Comparison of ENCODE assay signal across 16 cellular contexts in the genomic region with DNA sequence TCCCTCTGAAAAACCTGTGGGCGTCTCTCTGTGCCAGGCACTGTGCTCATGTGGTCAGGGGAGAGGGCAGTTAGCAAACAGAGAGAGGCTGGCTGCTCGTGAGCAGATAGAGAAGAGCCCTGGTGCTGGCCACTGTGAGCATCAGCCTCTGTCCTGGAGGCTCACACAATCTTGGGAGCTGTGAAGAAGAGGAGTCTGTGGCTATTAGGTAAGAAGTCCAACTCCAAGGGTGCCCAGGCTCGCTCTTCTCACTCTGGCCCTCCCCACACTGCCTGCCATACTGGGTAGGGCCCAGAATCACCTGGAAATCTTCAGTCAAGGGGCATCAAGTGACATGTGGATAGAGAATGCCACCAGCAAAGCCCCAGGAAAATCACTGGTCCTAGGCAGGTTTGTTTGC. TPM values are rescaled to one million over a fixed set of nuclear protein-coding genes. Genes with fewer than 3 reads are reported as not detected.
"Had no signal": no experiment of that assay in that cellular context is flagged by ENCODE, and none has a peak within 500 bp of the region (broad histone marks: within the 10 kb centered on the region; RNA-seq: fewer than 3 reads in every experiment).

No MANE protein-coding gene starts in this region.

- H3K4me3 Mint-ChIP-seq: activated CD4-positive, alpha-beta T cell treated with anti-CD3 and anti-CD28 coated beads, Interleukin-2, amount 10 ng/mL, durations not matched to agents 7 days and 5 days; activated naive CD4-positive, alpha-beta T cell treated with anti-CD3 and anti-CD28 coated beads for 36 hours; memory B cell had no signal

- H3K27me3 Mint-ChIP-seq: activated CD4-positive, alpha-beta T cell treated with anti-CD3 and anti-CD28 coated beads, Interleukin-2, amount 10 ng/mL, durations not matched to agents 7 days and 5 days; memory B cell had no signal

- H3K27me3 ChIP-seq: brain microvascular endothelial cell had no signal

- H3K9me3 Mint-ChIP-seq: activated CD4-positive, alpha-beta T cell treated with anti-CD3 and anti-CD28 coated beads, Interleukin-2, amount 10 ng/mL, durations not matched to agents 7 days and 5 days; activated naive CD4-positive, alpha-beta T cell treated with anti-CD3 and anti-CD28 coated beads for 36 hours; memory B cell had no signal

- ATAC-seq: activated CD4-positive, CD25-positive, alpha-beta regulatory T cell treated with anti-CD3 and anti-CD28 coated beads, Interleukin-2, amount 50 U/mL, for 24 hours; sciatic nerve had no signal

- H3K4me1 ChIP-seq: parathyroid adenoma had no signal

- DNase-seq: activated CD4-positive, alpha-beta T cell treated with anti-CD3 and anti-CD28 coated beads, Interleukin-2, amount 10 ng/mL, durations not matched to agents 7 days and 5 days; activated naive CD4-positive, alpha-beta T cell treated with anti-CD3 and anti-CD28 coated beads for 36 hours; aorta; brain microvascular endothelial cell; cortex of kidney; effector CD4-positive, alpha-beta T cell; esophagus squamous epithelium; SK-N-SH; stimulated activated CD4-positive, alpha-beta T cell treated with anti-CD3 and anti-CD28 coated beads, Interleukin-4, amount 100 ng/mL, for 1 hour had no signal

- H3K9me3 ChIP-seq: esophagus squamous epithelium, SK-N-SH, thoracic aorta had no signal

- H3K4me3 ChIP-seq: esophagus squamous epithelium, smooth muscle cell, thoracic aorta had no signal

- H3K36me3 ChIP-seq: brain microvascular endothelial cell, esophagus squamous epithelium, thoracic aorta had no signal

- H3K27ac Mint-ChIP-seq: activated CD4-positive, alpha-beta T cell treated with anti-CD3 and anti-CD28 coated beads, Interleukin-2, amount 10 ng/mL, durations not matched to agents 7 days and 5 days; activated naive CD4-positive, alpha-beta T cell treated with anti-CD3 and anti-CD28 coated beads for 36 hours; memory B cell had no signal

- H3K27ac ChIP-seq: brain microvascular endothelial cell, esophagus squamous epithelium, parathyroid adenoma, thoracic aorta had no signal

RNA-seq across cellular contexts. Expression of gene SCML4, which starts 14.1 kb away (rescaled TPM):
- total RNA-seq: endothelial cell of umbilical vein, smooth muscle cell had no signal
- polyA plus RNA-seq: endothelial cell of umbilical vein, smooth muscle cell had no signal
